Comparison of ENCODE assay signal across 19 cellular contexts in genomic region chr5:65326912-65327311, GRCh38.
DNase-seq lines count a peak whose midpoint lies in the region; ATAC-seq and TF ChIP-seq lines count a peak whose summit lies in the region.
"Had no signal": no experiment of that assay in that cellular context is flagged by ENCODE, and none has a peak within 500 bp of the region (broad histone marks: within the 10 kb centered on the region; RNA-seq: fewer than 3 reads in every experiment).

No MANE protein-coding gene starts in this region.

- H3K9ac ChIP-seq in fibroblast of lung (ENCODE audit: insufficient read depth, low read length) (no peak overlapping the region), trophoblast cell (ENCODE audit: low read length) (no peak overlapping the region)

- H3K79me2 ChIP-seq in fibroblast of lung (ENCODE audit: control insufficient read depth, insufficient read depth, low read length) (no peaks in the 10 kb centered on the region), trophoblast cell (ENCODE audit: control insufficient read depth, insufficient read depth, low read length, poor library complexity) (no peaks in the 10 kb centered on the region)

- H3K23ac ChIP-seq in trophoblast cell (ENCODE audit: low read length), result no peak overlapping the region

- no peak overlapping the region for H2AFZ ChIP-seq in fibroblast of lung (ENCODE audit: low read length)
- H2AFZ ChIP-seq in trophoblast cell (ENCODE audit: insufficient read depth, low read length, poor library complexity), result no peak overlapping the region

- H3K36me3 ChIP-seq in fibroblast of lung (ENCODE audit: control insufficient read depth, insufficient read depth, low read length) (no peaks in the 10 kb centered on the region), trophoblast cell (ENCODE audit: control insufficient read depth in 1 of 2, insufficient read depth in 2 of 2, low read length in 2 of 2) (peaks cover 5% of the 10 kb centered on the region in 2 experiments)

- H3K4me1 ChIP-seq in fibroblast of lung (ENCODE audit: control insufficient read depth, extremely low read depth, insufficient read depth, low read length) (peaks cover 5% of the 10 kb centered on the region), trophoblast cell (ENCODE audit: control insufficient read depth in 1 of 2, insufficient read depth in 2 of 2, low read length in 2 of 2) (no peaks in the 10 kb centered on the region)

- H4K91ac ChIP-seq in trophoblast cell (ENCODE audit: low read depth, low read length), result no peak overlapping the region

- no peak overlapping the region for H4K12ac ChIP-seq in trophoblast cell (ENCODE audit: low read depth, low read length)

- no peaks in the 10 kb centered on the region for H3K9me3 ChIP-seq in fibroblast of lung (ENCODE audit: control insufficient read depth, insufficient read depth, low read depth, low read length)
- H3K9me3 ChIP-seq in trophoblast cell (ENCODE audit: insufficient read depth, low read depth, low read length), result no peaks in the 10 kb centered on the region

- ATAC-seq in stimulated activated naive CD8-positive, alpha-beta T cell treated with anti-CD3 and anti-CD28 coated beads, Interleukin-15, Interleukin-2, amounts not matched to agents 100 U/mL and 50 U/mL, for 24 hours, result no peak
- ATAC-seq: HCT116 had no signal

- intact Hi-C loops in head of caudate nucleus (cut with DNase I), result no loop called here

- no peak overlapping the region for H2BK120ac ChIP-seq in trophoblast cell (ENCODE audit: insufficient read depth, low read length, poor library complexity)

- H4K20me1 ChIP-seq in fibroblast of lung (ENCODE audit: control insufficient read depth, extremely low read depth, insufficient read depth, low read length), result no peaks in the 10 kb centered on the region

- H2AK5ac ChIP-seq in trophoblast cell (ENCODE audit: low read length), result no peak overlapping the region

- H4K8ac ChIP-seq in trophoblast cell (ENCODE audit: low read depth, low read length), result no peak overlapping the region

- H3K4me2 ChIP-seq in fibroblast of lung (ENCODE audit: extremely low read depth, insufficient read depth, low read length) (no peak overlapping the region), trophoblast cell (ENCODE audit: low read length) (no peak overlapping the region)

- H3K14ac ChIP-seq in trophoblast cell (ENCODE audit: low read length), result no peak overlapping the region

- DNase-seq in DMS53 (lab: John Stamatoyannopoulos, UW) (peak; percentile 5), DMS53 treated with DMSO at 0.1 percent for 48 hours (lab: John Stamatoyannopoulos, UW; ENCODE audit: unreplicated experiment) (no peak), NCI-H69 (lab: John Stamatoyannopoulos, UW) (peak; percentile 61), fibroblast of lung (ENCODE audit: low read depth in 2 of 2) (peak; percentile 41 to 78), trophoblast cell (peak; percentile 7 to 44), anterior cingulate cortex (lab: John Stamatoyannopoulos, UW) (no peak), head of caudate nucleus (no peak)
- DNase-seq in stimulated activated naive CD8-positive, alpha-beta T cell treated with anti-CD3 and anti-CD28 coated beads, Interleukin-15, Interleukin-2, amounts not matched to agents 100 U/mL and 50 U/mL, for 24 hours, result no peak
- DNase-seq: 8988T; activated CD4-positive, alpha-beta memory T cell treated with anti-CD3 and anti-CD28 coated beads for 36 hours; activated naive CD8-positive, alpha-beta T cell treated with anti-CD3 and anti-CD28 coated beads for 36 hours; activated T-cell treated with anti-CD3 and anti-CD28 coated beads, Interleukin-2, amount 50 U/mL, for 48 hours; CD4-positive, alpha-beta T cell; DND-41; immature natural killer cell; NCI-H187 treated with DMSO at 0.1 percent for 48 hours; NCI-H510A treated with DMSO at 0.1 percent for 48 hours; stimulated activated CD4-positive, alpha-beta T cell treated with anti-CD3 and anti-CD28 coated beads, Interleukin-15, amount 100 ng/mL, for 24 hours had no signal

- no peaks in the 10 kb centered on the region for H3K27me3 ChIP-seq in fibroblast of lung (ENCODE audit: control insufficient read depth, insufficient read depth, low read length)
- no peaks in the 10 kb centered on the region for H3K27me3 ChIP-seq in trophoblast cell (ENCODE audit: insufficient read depth, low read length)

- H3K79me1 ChIP-seq in trophoblast cell (ENCODE audit: low read length), result no peaks in the 10 kb centered on the region

- H3K18ac ChIP-seq in trophoblast cell (ENCODE audit: low read length), result no peak overlapping the region

- no peak overlapping the region for H2BK5ac ChIP-seq in trophoblast cell (ENCODE audit: low read depth, low read length, poor library complexity)

- H2BK12ac ChIP-seq in trophoblast cell (ENCODE audit: low read length), result no peak overlapping the region

- no peak overlapping the region for H3K4ac ChIP-seq in trophoblast cell (ENCODE audit: low read depth, low read length)

- H3K27ac ChIP-seq in fibroblast of lung (ENCODE audit: insufficient read depth, low read length) (no peak overlapping the region), trophoblast cell (ENCODE audit: low read depth, low read length) (no peak overlapping the region)

- no CpG with 5 or more reads among the region's 1 CpG for WGBS in trophoblast cell (ENCODE audit: extremely low coverage, insufficient coverage, insufficient read length)

- H3K4me3 ChIP-seq in fibroblast of lung (replicated peaks in 1 of 4; ENCODE audit: control extremely low read depth in 1 of 4, insufficient read depth in 1 of 4, low read depth in 3 of 4, low read length in 4 of 4), result no peak overlapping the region
- H3K4me3 ChIP-seq in trophoblast cell (ENCODE audit: low read depth, low read length), result no peak overlapping the region

- no peak for TF ChIP-seq CTCF in fibroblast of lung (conservative IDR thresholded peaks at IDR 0.05 in 1 of 2, IDR thresholded peaks at IDR 0.05 in 1 of 2; ENCODE audit: low read depth in 1 of 2, low read length in 2 of 2)

Comparison
In these comparisons a context has a peak if more than half of its experiments do, and no peak if none do; other contexts are left out.
1. DNase-seq: peak in DMS53 (single experiment), NCI-H69 (single experiment), fibroblast of lung (2 of 2) and trophoblast cell (2 of 2); none in DMS53 treated with DMSO at 0.1 percent for 48 hours (single experiment), anterior cingulate cortex (0 of 58), stimulated activated naive CD8-positive, alpha-beta T cell treated with anti-CD3 and anti-CD28 coated beads, Interleukin-15, Interleukin-2, amounts not matched to agents 100 U/mL and 50 U/mL, for 24 hours (single experiment) and head of caudate nucleus (0 of 42).